Comparison of ENCODE assay signal across 1 cellular context in genomic region chr11:4891996-4892640, GRCh38.
TF ChIP-seq lines count a peak whose summit lies in the region.

No MANE protein-coding gene starts in this region.

TF ChIP-seq in GM12878, 131 proteins besides CTCF, POLR2A, EP300 and RAD21:
- TF ChIP-seq RFX5 (IDR thresholded peaks at IDR 0.05; ENCODE audit: low read depth, low read length): no peak
- TF ChIP-seq MYB (IDR thresholded peaks at IDR 0.05; ENCODE audit: borderline replicate concordance, low read depth, low read length): no peak
- no peak for TF ChIP-seq HCFC1 (IDR thresholded peaks at IDR 0.05; ENCODE audit: low read length)
- TF ChIP-seq POLR2AphosphoS2 (IDR thresholded peaks at IDR 0.05; ENCODE audit: low read depth, low read length): no peak
